9 cellular contexts compared by ENCODE assay signal in the genomic region with DNA sequence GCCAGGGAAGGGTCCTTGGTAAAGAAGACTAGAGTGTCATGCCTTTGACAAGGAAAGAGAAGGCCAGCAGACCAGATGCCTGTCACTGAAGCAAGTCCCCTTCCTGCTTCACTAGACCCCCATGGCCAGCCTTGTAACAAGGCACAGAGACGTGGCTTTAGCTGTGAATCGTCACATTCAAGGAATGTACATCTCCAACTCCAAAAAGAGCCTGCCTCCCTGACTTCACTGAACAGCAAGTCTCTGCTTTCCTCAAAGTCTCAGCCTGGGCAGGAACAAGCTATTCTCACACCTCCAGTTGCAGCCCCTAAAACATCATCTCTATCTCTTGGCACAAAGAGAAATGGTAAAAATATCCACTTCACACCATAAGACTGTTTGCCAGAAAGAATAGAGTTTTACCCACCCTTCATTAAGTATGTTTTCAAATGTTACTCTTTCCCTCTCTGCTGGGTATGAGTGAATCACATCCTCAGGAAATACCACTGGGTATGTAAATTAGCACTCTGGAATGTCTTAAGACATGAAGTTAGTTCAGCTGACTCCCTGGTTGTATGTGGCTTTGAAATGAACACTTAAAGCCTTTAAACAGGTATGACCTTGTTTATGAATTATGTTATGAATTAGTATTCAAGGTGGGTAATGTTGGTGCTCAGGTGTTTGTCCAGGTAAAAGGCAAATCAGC. TPM values are rescaled to one million over a fixed set of nuclear protein-coding genes. Genes with fewer than 3 reads are reported as not detected.
A peak's percentile ranks its signal among the peaks of the same experiment; 100 is the strongest.
DNase-seq lines count a peak whose midpoint lies in the region; ATAC-seq, FAIRE-seq and TF ChIP-seq lines count a peak whose summit lies in the region.
"Had no signal": no experiment of that assay in that cellular context is flagged by ENCODE, and none has a peak within 500 bp of the region (broad histone marks: within the 10 kb centered on the region; RNA-seq: fewer than 3 reads in every experiment).

No MANE protein-coding gene starts in this region.

- peak overlapping the region; percentile 46 for H3K18ac ChIP-seq in mesendoderm (ENCODE audit: low read length)

- H4K5ac ChIP-seq in mesendoderm (ENCODE audit: low read length): no peak overlapping the region

- TF ChIP-seq EP300 in Ishikawa (IDR thresholded peaks at IDR 0.05; ENCODE audit: borderline replicate concordance): peak; percentile 80; the same call in 1 of the 2 replicates
- no peak for TF ChIP-seq EP300 in sigmoid colon (IDR thresholded peaks at IDR 0.05)

- H3K4me3 ChIP-seq in bronchial epithelial cell (ENCODE audit: low read depth, low read length) (no peak overlapping the region), mesendoderm (ENCODE audit: low read length) (no peak overlapping the region), sigmoid colon (no peak overlapping the region)

- no peak overlapping the region for H2AK5ac ChIP-seq in mesendoderm (ENCODE audit: low read length)

- H4K8ac ChIP-seq in mesendoderm (ENCODE audit: low read depth, low read length): no peak overlapping the region

- H3K9me3 ChIP-seq in sigmoid colon: no peaks in the 10 kb centered on the region

- no peak for TF ChIP-seq POLR2A in sigmoid colon (IDR thresholded peaks at IDR 0.05)

- FAIRE-seq in bronchial epithelial cell (lab: Jason Lieb, UNC): no peak
- FAIRE-seq in GM19239 (lab: Jason Lieb, UNC): no peak

- peak overlapping the region; percentile 43 for H3K56ac ChIP-seq in mesendoderm (ENCODE audit: low read length)

- no peak overlapping the region for H3K4me2 ChIP-seq in mesendoderm (ENCODE audit: low read length)

- no peaks in the 10 kb centered on the region for H3K79me2 ChIP-seq in mesendoderm (ENCODE audit: control insufficient read depth, insufficient read depth, low read length)

- H2BK5ac ChIP-seq in mesendoderm (ENCODE audit: low read length): peak overlapping the region; percentile 30

- no peak overlapping the region for H2BK120ac ChIP-seq in mesendoderm (ENCODE audit: low read depth, low read length)

- H3K27ac ChIP-seq in mesendoderm (ENCODE audit: low read depth, low read length) (peak overlapping the region; percentile 74), sigmoid colon (no peak overlapping the region)

- WGBS in mesendoderm (ENCODE audit: extremely low coverage, insufficient coverage, low lambda C conversion rate): no CpG with 5 or more reads among the region's 2 CpGs
- 86 to 88% methylated on average over 2 of the region's 2 CpGs for WGBS in sigmoid colon, 2 donors

- H3K4me1 ChIP-seq in mesendoderm (ENCODE audit: control insufficient read depth, low read depth, low read length): peaks cover 2% of the 10 kb centered on the region
- no peaks in the 10 kb centered on the region for H3K4me1 ChIP-seq in sigmoid colon

- ATAC-seq in HG03432 (IDR thresholded peaks at IDR 0.05; ENCODE audit: unreplicated experiment): no peak
- no peak for ATAC-seq in HG02870 (IDR thresholded peaks at IDR 0.05; ENCODE audit: unreplicated experiment)

- intact Hi-C loops in sigmoid colon (cut with DNase I): no loop called here

- H3K27me3 ChIP-seq in bronchial epithelial cell (ENCODE audit: control insufficient read depth, insufficient read depth, low read length) (no peaks in the 10 kb centered on the region), mesendoderm (ENCODE audit: insufficient read depth, low read length, poor library complexity) (no peaks in the 10 kb centered on the region), sigmoid colon (no peaks in the 10 kb centered on the region)

- peak; percentile 79 for DNase-seq in AG20443 (ENCODE audit: low spot score)
- DNase-seq in bronchial epithelial cell (ENCODE audit: low read depth): peak; percentile 94
- peak; percentile 85 for DNase-seq in mesendoderm
- no peak for DNase-seq in GM19239 (ENCODE audit: insufficient read length, low spot score)
- DNase-seq in sigmoid colon: no peak
- DNase-seq: substantia nigra had no signal

- TF ChIP-seq CTCF in bronchial epithelial cell (IDR thresholded peaks at IDR 0.05; ENCODE audit: insufficient read depth, low read length, severe bottlenecking) (no peak), sigmoid colon (IDR thresholded peaks at IDR 0.05) (no peak)

- H3K36me3 ChIP-seq in bronchial epithelial cell (ENCODE audit: control insufficient read depth, insufficient read depth, low read length) (no peaks in the 10 kb centered on the region), mesendoderm (ENCODE audit: control insufficient read depth, insufficient read depth, low read length) (no peaks in the 10 kb centered on the region), sigmoid colon (no peaks in the 10 kb centered on the region)

- H2BK15ac ChIP-seq in mesendoderm (replicated peaks; ENCODE audit: low read depth): no peak overlapping the region

- no peak overlapping the region for H3K23ac ChIP-seq in mesendoderm (ENCODE audit: low read length)

- H3K79me1 ChIP-seq in mesendoderm (ENCODE audit: low read length): no peaks in the 10 kb centered on the region

- no peak overlapping the region for H3K9ac ChIP-seq in mesendoderm (ENCODE audit: low read length)

- no peak overlapping the region for H3K4ac ChIP-seq in mesendoderm (ENCODE audit: low read depth, low read length)

- no peak for TF ChIP-seq RAD21 in Ishikawa (IDR thresholded peaks at IDR 0.05; ENCODE audit: low read depth)

TF ChIP-seq in Ishikawa, 13 proteins besides CTCF, POLR2A, EP300 and RAD21:
- TF ChIP-seq, protein P1, sequence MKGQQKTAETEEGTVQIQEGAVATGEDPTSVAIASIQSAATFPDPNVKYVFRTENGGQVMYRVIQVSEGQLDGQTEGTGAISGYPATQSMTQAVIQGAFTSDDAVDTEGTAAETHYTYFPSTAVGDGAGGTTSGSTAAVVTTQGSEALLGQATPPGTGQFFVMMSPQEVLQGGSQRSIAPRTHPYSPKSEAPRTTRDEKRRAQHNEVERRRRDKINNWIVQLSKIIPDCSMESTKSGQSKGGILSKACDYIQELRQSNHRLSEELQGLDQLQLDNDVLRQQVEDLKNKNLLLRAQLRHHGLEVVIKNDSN (IDR thresholded peaks at IDR 0.05): no peak
- TF ChIP-seq TEAD4 (IDR thresholded peaks at IDR 0.05) (peak; percentile 88), TCF12 (IDR thresholded peaks at IDR 0.05; ENCODE audit: low read depth) (peak; percentile 69), FOXM1 (IDR thresholded peaks at IDR 0.05; ENCODE audit: borderline replicate concordance, low read depth) (peak; percentile 61; the same call in 1 of the 2 replicates), CEBPB (IDR thresholded peaks at IDR 0.05) (no peak), NFIC (IDR thresholded peaks at IDR 0.05) (peak; percentile 46; the same call in 1 of the 2 replicates)
- TF ChIP-seq, protein P2, sequence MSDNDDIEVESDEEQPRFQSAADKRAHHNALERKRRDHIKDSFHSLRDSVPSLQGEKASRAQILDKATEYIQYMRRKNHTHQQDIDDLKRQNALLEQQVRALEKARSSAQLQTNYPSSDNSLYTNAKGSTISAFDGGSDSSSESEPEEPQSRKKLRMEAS (IDR thresholded peaks at IDR 0.05): no peak

RNA-seq across cellular contexts. Expression of a gene that starts 46.4 kb away (rescaled TPM):
- total RNA-seq in bronchial epithelial cell (31.4 and 71.1 TPM in 2 replicates), sigmoid colon (10 to 100 TPM; 21.7 to 70.3 (median 33.1) TPM)
- polyA plus RNA-seq in mesendoderm (2013, experiment 1 of 2): 0.62 TPM
- 0.50 TPM for polyA plus RNA-seq in mesendoderm (2013, experiment 2 of 2)
- polyA plus RNA-seq in sigmoid colon: 10 to 100 TPM in 2 of 3 donors, 1 to 10 TPM in 1; 4.6 to 19.2 (median 12.7) TPM

Comparison
In these comparisons a context has a peak if more than half of its experiments do, and no peak if none do; other contexts are left out.
1. DNase-seq: peak in AG20443 (single experiment), bronchial epithelial cell (single experiment) and mesendoderm (single experiment); none in GM19239 (single experiment) and sigmoid colon (single experiment).